In genomic region chr10:73183882-73184281, GRCh38 we compare ENCODE assay signal across 29 cellular contexts. TPM values are rescaled to one million over a fixed set of nuclear protein-coding genes. Genes with fewer than 3 reads are reported as not detected.
A peak's percentile ranks its signal among the peaks of the same experiment; 100 is the strongest.
DNase-seq lines count a peak whose midpoint lies in the region; ATAC-seq and TF ChIP-seq lines count a peak whose summit lies in the region.
"Had no signal": no experiment of that assay in that cellular context is flagged by ENCODE, and none has a peak within 500 bp of the region (broad histone marks: within the 10 kb centered on the region; RNA-seq: fewer than 3 reads in every experiment).

No MANE protein-coding gene starts in this region.

- H2AK5ac ChIP-seq in mesenchymal stem cell (ENCODE audit: low read length, severe bottlenecking): no peak overlapping the region

- H3K27ac ChIP-seq in mesenchymal stem cell (ENCODE audit: low read length, poor library complexity, severe bottlenecking) (no peak overlapping the region), psoas muscle (no peak overlapping the region)
- H3K27ac ChIP-seq: breast epithelium, epithelial cell of prostate, right lobe of liver, WERI-Rb-1 had no signal

- H2AFZ ChIP-seq in mesenchymal stem cell (ENCODE audit: low read depth, low read length): no peak overlapping the region

- H3K36me3 ChIP-seq in mesenchymal stem cell (ENCODE audit: control insufficient read depth in 1 of 2, insufficient read depth in 2 of 2, low read depth in 1 of 2, low read length in 2 of 2) (peaks cover 5 to 43% of the 10 kb centered on the region in 2 experiments), psoas muscle (ENCODE audit: insufficient read depth in 1 of 2, low read depth in 1 of 2) (peaks cover 3 to 72% of the 10 kb centered on the region in 2 donors)
- H3K36me3 ChIP-seq: breast epithelium, right lobe of liver had no signal

- DNase-seq in AG08395 (ENCODE audit: low spot score): peak; percentile 49
- peak; percentile 20 for DNase-seq in HT1080 (ENCODE audit: low read depth)
- DNase-seq in choroid plexus epithelial cell (ENCODE audit: low read depth): peak; percentile 57
- no peak for DNase-seq in mesenchymal stem cell
- no peak for DNase-seq in KBM-7
- no peak for DNase-seq in activated CD4-positive, alpha-beta memory T cell treated with anti-CD3 and anti-CD28 coated beads for 36 hours
- no peak for DNase-seq in cortex of kidney (lab: John Stamatoyannopoulos, UW)
- no peak for DNase-seq in psoas muscle
- DNase-seq: activated CD4-positive, alpha-beta T cell treated with anti-CD3 and anti-CD28 coated beads, Interleukin-2, amount 10 ng/mL, durations not matched to agents 7 days and 5 days; activated CD8-positive, alpha-beta memory T cell treated with anti-CD3 and anti-CD28 coated beads, Interleukin-2, amount 50 U/mL, for 4 hours; activated naive CD8-positive, alpha-beta T cell treated with anti-CD3 and anti-CD28 coated beads, Interleukin-2, amount 10 ng/mL, durations not matched to agents 7 days and 5 days; CD4-positive, CD25-positive, alpha-beta regulatory T cell; DMS 273 treated with DMSO at 0.1 percent for 48 hours; GDM1; H7; NCI-H146; NCI-H2171; NCI-H69; nucleus accumbens; right lobe of liver; RPMI8226; stimulated activated CD4-positive, alpha-beta T cell treated with anti-CD3 and anti-CD28 coated beads, Interleukin-15, amount 100 ng/mL, for 24 hours; stimulated activated CD8-positive, alpha-beta memory T cell treated with anti-CD3 and anti-CD28 coated beads, Interleukin-4, amount 100 ng/mL, for 48 hours; trophoblast cell; WERI-Rb-1 had no signal

- no peak overlapping the region for H2BK5ac ChIP-seq in mesenchymal stem cell (ENCODE audit: low read depth, low read length, poor library complexity, severe bottlenecking)

- H3K4me3 ChIP-seq in choroid plexus epithelial cell (ENCODE audit: low read depth, low read length): no peak overlapping the region
- peak overlapping the region in 1 of 2 experiments; percentile 9 for H3K4me3 ChIP-seq in mesenchymal stem cell (ENCODE audit: insufficient read depth in 1 of 2, low read depth in 1 of 2, low read length in 2 of 2)
- no peak overlapping the region for H3K4me3 ChIP-seq in psoas muscle
- H3K4me3 ChIP-seq: breast epithelium, right lobe of liver had no signal

- no peaks in the 10 kb centered on the region for H3K4me1 Mint-ChIP-seq in activated CD4-positive, alpha-beta memory T cell treated with anti-CD3 and anti-CD28 coated beads for 36 hours (ENCODE audit: low read depth)
- H3K4me1 Mint-ChIP-seq: activated CD4-positive, alpha-beta T cell treated with anti-CD3 and anti-CD28 coated beads, Interleukin-2, amount 10 ng/mL, durations not matched to agents 7 days and 5 days; activated naive CD8-positive, alpha-beta T cell treated with anti-CD3 and anti-CD28 coated beads, Interleukin-2, amount 10 ng/mL, durations not matched to agents 7 days and 5 days had no signal

- H3K23ac ChIP-seq in mesenchymal stem cell (ENCODE audit: low read length in 2 of 2): no peak overlapping the region

- in situ Hi-C loops in KBM-7 (cut with MboI; ENCODE audit: low pct_unique_long_range_greater_than_20kb, low sequenced_read_pairs): no loop called here

- ATAC-seq in psoas muscle: no peak
- ATAC-seq: right lobe of liver had no signal

- H3K4me1 ChIP-seq in mesenchymal stem cell (ENCODE audit: control insufficient read depth, insufficient read depth, low read depth, low read length) (no peaks in the 10 kb centered on the region), psoas muscle (no peaks in the 10 kb centered on the region)
- H3K4me1 ChIP-seq: breast epithelium, right lobe of liver had no signal

- no peak overlapping the region for H4K8ac ChIP-seq in mesenchymal stem cell (ENCODE audit: low read length)

- H3K4me3 Mint-ChIP-seq in activated CD4-positive, alpha-beta memory T cell treated with anti-CD3 and anti-CD28 coated beads for 36 hours: no peak overlapping the region
- H3K4me3 Mint-ChIP-seq: activated CD4-positive, alpha-beta T cell treated with anti-CD3 and anti-CD28 coated beads, Interleukin-2, amount 10 ng/mL, durations not matched to agents 7 days and 5 days; activated naive CD8-positive, alpha-beta T cell treated with anti-CD3 and anti-CD28 coated beads, Interleukin-2, amount 10 ng/mL, durations not matched to agents 7 days and 5 days; CD4-positive, CD25-positive, alpha-beta regulatory T cell; T-helper 2 cell treated with Interferon-gamma antibody and Interleukin-4, amounts not matched to agents 5 μg/mL and 100 μg/mL, for 36 hours had no signal

- H3K4ac ChIP-seq in mesenchymal stem cell (ENCODE audit: low read depth in 1 of 2, low read length in 2 of 2): no peak overlapping the region

- H3K9me3 ChIP-seq in mesenchymal stem cell (ENCODE audit: control insufficient read depth, low read length) (peaks cover 21% of the 10 kb centered on the region), psoas muscle (no peaks in the 10 kb centered on the region)
- H3K9me3 ChIP-seq: breast epithelium, right lobe of liver had no signal

- no peak overlapping the region for H3K27ac Mint-ChIP-seq in activated CD4-positive, alpha-beta memory T cell treated with anti-CD3 and anti-CD28 coated beads for 36 hours
- H3K27ac Mint-ChIP-seq: activated CD4-positive, alpha-beta T cell treated with anti-CD3 and anti-CD28 coated beads, Interleukin-2, amount 10 ng/mL, durations not matched to agents 7 days and 5 days; activated naive CD8-positive, alpha-beta T cell treated with anti-CD3 and anti-CD28 coated beads, Interleukin-2, amount 10 ng/mL, durations not matched to agents 7 days and 5 days; activated T-helper 2 cell treated with anti-CD3 and anti-CD28 coated beads, Interferon-gamma antibody, Interleukin-2, Interleukin-4, amounts not matched to agents 10 μg/mL and 5 μg/mL and 100 μg/mL, durations not matched to agents 14 hours and 24 hours and 36 hours; CD4-positive, CD25-positive, alpha-beta regulatory T cell; T-helper 2 cell treated with Interferon-gamma antibody and Interleukin-4, amounts not matched to agents 5 μg/mL and 100 μg/mL, for 36 hours had no signal

- H3K27me3 ChIP-seq in mesenchymal stem cell (ENCODE audit: control insufficient read depth in 1 of 2, insufficient read depth in 1 of 2, low read length in 2 of 2): no peaks in the 10 kb centered on the region
- no peaks in the 10 kb centered on the region for H3K27me3 ChIP-seq in psoas muscle (ENCODE audit: insufficient read depth in 3 of 3, low read length in 2 of 3)
- H3K27me3 ChIP-seq: breast epithelium, right lobe of liver had no signal

- H3K18ac ChIP-seq in mesenchymal stem cell (ENCODE audit: low read depth in 1 of 2, low read length in 2 of 2): no peak overlapping the region

- H4K91ac ChIP-seq in mesenchymal stem cell (ENCODE audit: low read length): no peak overlapping the region

- H2BK12ac ChIP-seq in mesenchymal stem cell (ENCODE audit: low read length in 2 of 2): no peak overlapping the region

- H3K27me3 Mint-ChIP-seq in activated CD4-positive, alpha-beta memory T cell treated with anti-CD3 and anti-CD28 coated beads for 36 hours: no peaks in the 10 kb centered on the region
- H3K27me3 Mint-ChIP-seq: activated CD4-positive, alpha-beta T cell treated with anti-CD3 and anti-CD28 coated beads, Interleukin-2, amount 10 ng/mL, durations not matched to agents 7 days and 5 days; activated naive CD8-positive, alpha-beta T cell treated with anti-CD3 and anti-CD28 coated beads, Interleukin-2, amount 10 ng/mL, durations not matched to agents 7 days and 5 days; CD4-positive, CD25-positive, alpha-beta regulatory T cell had no signal

- no peak overlapping the region for H2BK120ac ChIP-seq in mesenchymal stem cell (ENCODE audit: low read depth, low read length)

- H3K79me1 ChIP-seq in mesenchymal stem cell (replicated peaks; ENCODE audit: low read length, poor library complexity, severe bottlenecking): no peaks in the 10 kb centered on the region

- no peak overlapping the region for H3K14ac ChIP-seq in mesenchymal stem cell (ENCODE audit: low read length in 2 of 2)

- WGBS in mesenchymal stem cell: 100% methylated on average over 2 of the region's 2 CpGs
- WGBS in psoas muscle, 3 donors: 86 to 87% (median 87%) methylated on average over 2 of the region's 2 CpGs

- peaks cover 20% of the 10 kb centered on the region for H3K36me3 Mint-ChIP-seq in activated CD4-positive, alpha-beta memory T cell treated with anti-CD3 and anti-CD28 coated beads for 36 hours

- no peaks in the 10 kb centered on the region for H3K9me3 Mint-ChIP-seq in activated CD4-positive, alpha-beta memory T cell treated with anti-CD3 and anti-CD28 coated beads for 36 hours
- H3K9me3 Mint-ChIP-seq: activated CD4-positive, alpha-beta T cell treated with anti-CD3 and anti-CD28 coated beads, Interleukin-2, amount 10 ng/mL, durations not matched to agents 7 days and 5 days; T-helper 2 cell treated with Interferon-gamma antibody and Interleukin-4, amounts not matched to agents 5 μg/mL and 100 μg/mL, for 36 hours had no signal

- peak overlapping the region; percentile 79 for H3K9ac ChIP-seq in mesenchymal stem cell (ENCODE audit: low read length)

- intact Hi-C loops in activated CD4-positive, alpha-beta memory T cell treated with anti-CD3 and anti-CD28 coated beads for 36 hours (cut with micrococcal nuclease): no loop called here
- intact Hi-C loops in psoas muscle (cut with DNase I): no loop called here

- H2BK15ac ChIP-seq in mesenchymal stem cell (ENCODE audit: low read depth, poor library complexity, severe bottlenecking): no peak overlapping the region

- TF ChIP-seq CTCF in choroid plexus epithelial cell (conservative IDR thresholded peaks at IDR 0.05; ENCODE audit: low read depth, low read length) (no peak), psoas muscle (IDR thresholded peaks at IDR 0.05) (no peak)

- H3K4me2 ChIP-seq in mesenchymal stem cell (ENCODE audit: low read length, poor library complexity, severe bottlenecking): no peak overlapping the region

- CTCF ChIA-PET in activated CD4-positive, alpha-beta memory T cell treated with anti-CD3 and anti-CD28 coated beads for 36 hours (lab: Charles Lee): interaction anchor here (1.0 kb wide), 1 partner anchor 25 kb away, joined by 3 read pairs; no protein-coding TSS in a partner anchor

- POLR2A ChIA-PET in activated CD4-positive, alpha-beta memory T cell treated with anti-CD3 and anti-CD28 coated beads for 36 hours (lab: Charles Lee): no interaction called here

RNA-seq across cellular contexts. Expression of gene FAM149B1, which starts 16.0 kb away (rescaled TPM):
- total RNA-seq in HT1080 (2014; rRNA removed; shearing (Covaris generic)): 13.1 and 14.2 TPM in 2 replicates
- 15.2 and 19.6 TPM in 2 replicates for polyA plus RNA-seq in HT1080 (2015; cell fraction: cytosol; rRNA removed)
- polyA plus RNA-seq in HT1080 (2015; cell fraction: nucleus; rRNA removed): 21.1 and 25.6 TPM in 2 replicates
- 24.4 TPM for polyA plus RNA-seq in mesenchymal stem cell (2013, experiment 1 of 2)
- polyA plus RNA-seq in mesenchymal stem cell (2013, experiment 2 of 2): 24.2 TPM
- total RNA-seq in activated CD4-positive, alpha-beta memory T cell treated with anti-CD3 and anti-CD28 coated beads for 36 hours: 10 to 100 TPM; 12.8 to 14.6 TPM
- total RNA-seq in psoas muscle: 10 to 100 TPM in 3 of 4 donors, 1 to 10 TPM in 1; 8.9 to 18.1 (median 11.8) TPM
- 10 to 100 TPM in 2 of 3 donors, 1 to 10 TPM in 1; 8.2 to 10.8 (median 10.2) TPM for polyA plus RNA-seq in psoas muscle

RNA-seq across cellular contexts. Expression of gene ECD, which starts 16.1 kb away (rescaled TPM):
- 50.9 and 62.1 TPM in 2 replicates for total RNA-seq in HT1080 (2014; rRNA removed; shearing (Covaris generic))
- polyA plus RNA-seq in HT1080 (2015; cell fraction: cytosol; rRNA removed): 42.8 and 44.5 TPM in 2 replicates
- 94.3 and 96.8 TPM in 2 replicates for polyA plus RNA-seq in HT1080 (2015; cell fraction: nucleus; rRNA removed)
- 24.0 TPM for polyA plus RNA-seq in mesenchymal stem cell (2013, experiment 1 of 2)
- polyA plus RNA-seq in mesenchymal stem cell (2013, experiment 2 of 2): 25.3 TPM
- 10 to 100 TPM; 37.5 to 37.7 TPM for total RNA-seq in activated CD4-positive, alpha-beta memory T cell treated with anti-CD3 and anti-CD28 coated beads for 36 hours
- total RNA-seq in psoas muscle: 10 to 100 TPM; 12.2 to 17.1 (median 15.0) TPM
- 10 to 100 TPM in 1 of 3 donors, 1 to 10 TPM in 2; 7.0 to 10.7 (median 8.1) TPM for polyA plus RNA-seq in psoas muscle

Comparison
In these comparisons a context has a peak if more than half of its experiments do, and no peak if none do; other contexts are left out.
1. DNase-seq: peak in AG08395 (single experiment), HT1080 (single experiment) and choroid plexus epithelial cell (single experiment); none in mesenchymal stem cell (single experiment), KBM-7 (single experiment), activated CD4-positive, alpha-beta memory T cell treated with anti-CD3 and anti-CD28 coated beads for 36 hours (single experiment), cortex of kidney (single experiment) and psoas muscle (0 of 2).